ENCODE assay signal across 10 cellular contexts in the genomic region with DNA sequence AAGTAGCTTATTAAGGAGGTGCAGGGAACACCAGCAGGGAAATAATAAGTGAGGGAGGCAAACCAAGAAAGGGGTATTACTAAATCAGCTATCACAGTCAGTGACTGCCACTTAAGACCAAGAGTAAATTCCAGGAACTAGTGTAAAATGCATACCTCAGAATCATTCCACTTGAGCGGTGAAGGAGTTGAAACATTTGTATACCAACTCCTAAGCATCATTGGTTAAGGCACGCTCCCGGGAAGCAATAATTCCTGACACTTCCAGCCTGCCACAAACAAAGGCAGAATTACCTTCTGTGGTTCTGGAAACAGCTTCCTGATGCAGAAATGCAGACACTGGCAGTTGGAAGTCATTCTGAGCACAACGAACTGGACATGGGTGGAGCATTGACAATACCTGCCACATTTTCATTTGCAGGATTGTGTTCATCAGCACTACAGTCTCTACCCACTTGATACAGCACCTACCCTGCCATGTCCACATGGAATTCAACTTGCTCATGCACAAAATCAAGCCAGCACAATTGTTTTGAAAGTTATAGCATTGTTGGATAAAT.
"Had no signal": no experiment of that assay in that cellular context is flagged by ENCODE, and none has a peak within 500 bp of the region (broad histone marks: within the 10 kb centered on the region; RNA-seq: fewer than 3 reads in every experiment).

No MANE protein-coding gene starts in this region.

- H3K27ac ChIP-seq: ascending aorta, epithelial cell of prostate, heart left ventricle, sigmoid colon, spleen, testis had no signal

- H3K27me3 ChIP-seq: ascending aorta, sigmoid colon, testis had no signal

- H3K4me1 ChIP-seq: ascending aorta, heart left ventricle, sigmoid colon, spleen, testis had no signal

- DNase-seq: activated CD4-positive, alpha-beta T cell treated with anti-CD3 and anti-CD28 coated beads, Interleukin-2, amount 50 U/mL, for 1 hour; activated naive CD4-positive, alpha-beta T cell treated with Interleukin-2 at 50 U/mL for 16 hours; heart left ventricle; sigmoid colon; spleen; stimulated activated naive CD8-positive, alpha-beta T cell treated with anti-CD3 and anti-CD28 coated beads, Interleukin-15, amount 100 ng/mL, for 72 hours; testis had no signal

- H3K9me3 ChIP-seq: ascending aorta, heart left ventricle, sigmoid colon, spleen, testis had no signal

- H3K4me3 ChIP-seq: ascending aorta, heart left ventricle, sigmoid colon, spleen, testis had no signal

- ATAC-seq: activated CD4-positive, CD25-positive, alpha-beta regulatory T cell treated with anti-CD3 and anti-CD28 coated beads, Interleukin-2, amount 50 U/mL, for 24 hours; heart left ventricle; stimulated activated naive CD8-positive, alpha-beta T cell treated with anti-CD3 and anti-CD28 coated beads, Interleukin-15, amount 100 ng/mL, for 72 hours had no signal

- H3K36me3 ChIP-seq: ascending aorta, heart left ventricle, sigmoid colon, spleen had no signal
